Comparison of ENCODE assay signal across 9 cellular contexts in genomic region chr6:138818496-138819194, GRCh38. TPM values are rescaled to one million over a fixed set of nuclear protein-coding genes. Genes with fewer than 3 reads are reported as not detected.
A peak's percentile ranks its signal among the peaks of the same experiment; 100 is the strongest.
DNase-seq lines count a peak whose midpoint lies in the region; ATAC-seq and TF ChIP-seq lines count a peak whose summit lies in the region.
"Had no signal": no experiment of that assay in that cellular context is flagged by ENCODE, and none has a peak within 500 bp of the region (broad histone marks: within the 10 kb centered on the region; RNA-seq: fewer than 3 reads in every experiment).

No MANE protein-coding gene starts in this region.

- peak overlapping the region; percentile 44 for H3K4me3 Mint-ChIP-seq in activated naive CD8-positive, alpha-beta T cell treated with anti-CD3 and anti-CD28 coated beads, Interleukin-2, amount 50 U/mL, for 24 hours

- no peaks in the 10 kb centered on the region for H3K27me3 Mint-ChIP-seq in activated naive CD8-positive, alpha-beta T cell treated with anti-CD3 and anti-CD28 coated beads, Interleukin-2, amount 50 U/mL, for 24 hours

- H3K4me1 Mint-ChIP-seq in activated naive CD8-positive, alpha-beta T cell treated with anti-CD3 and anti-CD28 coated beads, Interleukin-2, amount 50 U/mL, for 24 hours, result peaks cover 41% of the 10 kb centered on the region

- no peaks in the 10 kb centered on the region for H3K9me3 Mint-ChIP-seq in activated naive CD8-positive, alpha-beta T cell treated with anti-CD3 and anti-CD28 coated beads, Interleukin-2, amount 50 U/mL, for 24 hours

- TF ChIP-seq POLR2A in thyroid gland (IDR thresholded peaks at IDR 0.05), result no peak

- H3K9me3 ChIP-seq in thyroid gland, result no peaks in the 10 kb centered on the region
- H3K9me3 ChIP-seq: adrenal gland had no signal

- H3K27me3 ChIP-seq in thyroid gland, result no peaks in the 10 kb centered on the region
- H3K27me3 ChIP-seq: adrenal gland had no signal

- ATAC-seq in GM19395 (IDR thresholded peaks at IDR 0.05; ENCODE audit: unreplicated experiment) (peak; percentile 84), HG03196 (IDR thresholded peaks at IDR 0.05; ENCODE audit: unreplicated experiment) (peak; percentile 68)
- peak; percentile 51 for ATAC-seq in activated naive CD8-positive, alpha-beta T cell treated with anti-CD3 and anti-CD28 coated beads, Interleukin-2, amount 50 U/mL, for 24 hours

- peaks cover 16 to 24% of the 10 kb centered on the region in 2 donors for H3K4me1 ChIP-seq in thyroid gland
- H3K4me1 ChIP-seq: adrenal gland had no signal

- DNase-seq in DMS79 treated with DMSO at 0.1 percent for 48 hours (lab: John Stamatoyannopoulos, UW), result peak; percentile 79
- DNase-seq in activated naive CD8-positive, alpha-beta T cell treated with anti-CD3 and anti-CD28 coated beads, Interleukin-2, amount 50 U/mL, for 24 hours, result peak; percentile 17
- DNase-seq in thyroid gland, result peak; percentile 63 to 67
- no peak for DNase-seq in activated CD4-positive, CD25-positive, alpha-beta regulatory T cell (lab: John Stamatoyannopoulos, UW)
- DNase-seq in middle frontal gyrus (ENCODE audit: extremely low spot score, low spot score), result no peak
- DNase-seq in stimulated activated CD4-positive, alpha-beta T cell treated with anti-CD3 and anti-CD28 coated beads, Interleukin-4, amount 100 ng/mL, for 4 hours, result no peak

- TF ChIP-seq CTCF in thyroid gland (IDR thresholded peaks at IDR 0.05), result no peak

- peak overlapping the region; percentile 94 to 97 (median 97) for H3K27ac ChIP-seq in thyroid gland
- H3K27ac ChIP-seq: adrenal gland had no signal

- peak overlapping the region; percentile 85 for H3K27ac Mint-ChIP-seq in activated naive CD8-positive, alpha-beta T cell treated with anti-CD3 and anti-CD28 coated beads, Interleukin-2, amount 50 U/mL, for 24 hours

- intact Hi-C loops in thyroid gland (cut with DNase I), result no loop called here

- WGBS in thyroid gland, 2 donors, result 40 to 47% methylated on average over 10 of the region's 10 CpGs

- H3K4me3 ChIP-seq in thyroid gland (replicated peaks in 1 of 3), result no peak overlapping the region
- H3K4me3 ChIP-seq: adrenal gland had no signal

- no peaks in the 10 kb centered on the region for H3K36me3 ChIP-seq in thyroid gland
- H3K36me3 ChIP-seq: adrenal gland had no signal

- no peaks in the 10 kb centered on the region for H3K36me3 Mint-ChIP-seq in activated naive CD8-positive, alpha-beta T cell treated with anti-CD3 and anti-CD28 coated beads, Interleukin-2, amount 50 U/mL, for 24 hours (ENCODE audit: low read depth)

RNA-seq across cellular contexts. Expression of gene ECT2L, which starts 22.8 kb away (rescaled TPM):
- total RNA-seq in thyroid gland, result 1 to 10 TPM in 1 of 4 donors, under 1 TPM in 3; 0.11 to 8.7 (median 0.16) TPM

RNA-seq across cellular contexts. Expression of gene CCDC28A, which starts 45.1 kb away (rescaled TPM):
- total RNA-seq in thyroid gland, result 10 to 100 TPM; 44.5 to 51.7 (median 47.3) TPM

Comparison
In these comparisons a context has a peak if more than half of its experiments do, and no peak if none do; other contexts are left out.
1. DNase-seq: peak in DMS79 treated with DMSO at 0.1 percent for 48 hours (single experiment), activated naive CD8-positive, alpha-beta T cell treated with anti-CD3 and anti-CD28 coated beads, Interleukin-2, amount 50 U/mL, for 24 hours (single experiment) and thyroid gland (2 of 2); none in activated CD4-positive, CD25-positive, alpha-beta regulatory T cell (0 of 4), middle frontal gyrus (single experiment) and stimulated activated CD4-positive, alpha-beta T cell treated with anti-CD3 and anti-CD28 coated beads, Interleukin-4, amount 100 ng/mL, for 4 hours (0 of 2).
2. Peak in every context shown above with its lines, with median percentiles within 50 percentile points of each other: ATAC-seq.